In genomic region chr1:8170059-8170835, GRCh38 we compare ENCODE assay signal across 8 cellular contexts.
DNase-seq lines count a peak whose midpoint lies in the region; ATAC-seq and TF ChIP-seq lines count a peak whose summit lies in the region.

No MANE protein-coding gene starts in this region.

- POLR2A ChIA-PET in CD8-positive, alpha-beta memory T cell (lab: Charles Lee), result interaction anchor here (2.5 kb wide), 1 partner anchor 17 kb away, joined by 21 read pairs; no protein-coding TSS in a partner anchor

- H3K4me1 ChIP-seq in CD8-positive, alpha-beta memory T cell (ENCODE audit: insufficient read depth, low read length), result peaks cover 35% of the 10 kb centered on the region

- H3K36me3 ChIP-seq in CD8-positive, alpha-beta memory T cell (ENCODE audit: insufficient read depth, low read length), result no peaks in the 10 kb centered on the region

- ATAC-seq in HG03354 (IDR thresholded peaks at IDR 0.05; ENCODE audit: poor library complexity, severe bottlenecking, unreplicated experiment), result peak; percentile 9
- ATAC-seq in HG02852 (IDR thresholded peaks at IDR 0.05; ENCODE audit: unreplicated experiment), result no peak

- H3K27me3 ChIP-seq in CD8-positive, alpha-beta memory T cell (ENCODE audit: insufficient read depth, low read length, poor library complexity, severe bottlenecking), result no peaks in the 10 kb centered on the region

- no peak overlapping the region for H3K27ac ChIP-seq in CD8-positive, alpha-beta memory T cell (ENCODE audit: low read depth, low read length)

- H3K27ac Mint-ChIP-seq in CD8-positive, alpha-beta memory T cell, result peak overlapping the region; percentile 87 to 98 (median 95)
- H3K27ac Mint-ChIP-seq in neural crest cell (ENCODE audit: unreplicated experiment), result peak overlapping the region; percentile 57

- CTCF ChIA-PET in CD8-positive, alpha-beta memory T cell (lab: Charles Lee), result interaction anchor here (0.6 to 1.4 kb wide), 4 partner anchors 9 to 144 kb away, joined by 3 to 4 read pairs (median 4); no protein-coding TSS in a partner anchor

- H3K4me1 Mint-ChIP-seq in CD8-positive, alpha-beta memory T cell, result peaks cover 43 to 57% (median 48%) of the 10 kb centered on the region in 3 donors
- H3K4me1 Mint-ChIP-seq in neural crest cell, result peaks cover 19% of the 10 kb centered on the region

- no peak for DNase-seq in CD8-positive, alpha-beta memory T cell
- DNase-seq in cerebellar cortex (ENCODE audit: low spot score), result peak; percentile 85
- DNase-seq in neural crest cell (ENCODE audit: low read depth, low spot score), result no peak
- DNase-seq in GM10266 (ENCODE audit: extremely low spot score), result no peak
- no peak for DNase-seq in NAMALWA (ENCODE audit: low spot score)
- no peak for DNase-seq in amniotic stem cell (lab: John Stamatoyannopoulos, UW)

- H3K4me3 Mint-ChIP-seq in CD8-positive, alpha-beta memory T cell, result peak overlapping the region in 5 of 7 donors; percentile 60 to 75 (median 70)
- H3K4me3 Mint-ChIP-seq in neural crest cell, result no peak overlapping the region

- peaks cover 0 to 4% (median 0%) of the 10 kb centered on the region in 3 donors for H3K36me3 Mint-ChIP-seq in CD8-positive, alpha-beta memory T cell
- no peaks in the 10 kb centered on the region for H3K36me3 Mint-ChIP-seq in neural crest cell (ENCODE audit: low read depth)

- peak overlapping the region; percentile 10 for H3K4me3 ChIP-seq in CD8-positive, alpha-beta memory T cell (ENCODE audit: low read length)

- no peaks in the 10 kb centered on the region for H3K9me3 ChIP-seq in CD8-positive, alpha-beta memory T cell (ENCODE audit: low read length)

- no peaks in the 10 kb centered on the region for H3K27me3 Mint-ChIP-seq in CD8-positive, alpha-beta memory T cell
- H3K27me3 Mint-ChIP-seq in neural crest cell (ENCODE audit: low read depth), result no peaks in the 10 kb centered on the region

- no peak for TF ChIP-seq CTCF in neural crest cell (conservative IDR thresholded peaks at IDR 0.05)
- TF ChIP-seq CTCF in GM10266 (IDR thresholded peaks at IDR 0.05; ENCODE audit: control insufficient read depth, insufficient read depth, low read depth, missing control alignments), result no peak

- H3K9me3 Mint-ChIP-seq in CD8-positive, alpha-beta memory T cell, result no peaks in the 10 kb centered on the region
- no peaks in the 10 kb centered on the region for H3K9me3 Mint-ChIP-seq in neural crest cell
